ENCODE assay signal across 1 cellular context in the genomic region with DNA sequence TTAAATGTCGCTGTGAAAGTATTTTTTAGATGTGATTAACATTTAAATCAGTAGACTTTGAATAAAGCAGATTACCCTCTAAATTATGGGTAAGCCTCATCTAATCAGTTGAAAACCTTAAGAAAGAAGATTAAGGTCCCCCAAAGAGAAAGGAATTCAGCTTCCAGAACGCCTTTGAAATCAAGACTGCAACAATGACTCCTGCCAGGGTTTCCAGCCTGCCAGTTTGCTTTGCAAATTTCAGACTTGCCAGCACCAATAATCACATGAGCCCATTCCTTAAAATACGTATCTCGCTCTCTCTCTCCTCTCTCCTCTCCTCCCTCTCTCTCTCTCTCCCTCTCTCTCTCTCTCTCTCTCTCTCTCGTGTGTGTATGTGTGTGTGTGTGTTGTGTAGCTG.
TF ChIP-seq lines count a peak whose summit lies in the region.

No MANE protein-coding gene starts in this region.

TF ChIP-seq in H1, 55 proteins besides CTCF, POLR2A, EP300 and RAD21:
- TF ChIP-seq JUND (IDR thresholded peaks at IDR 0.05; ENCODE audit: low read length) (peak; percentile 65; the same call in 1 of the 2 replicates), CBX8 (IDR thresholded peaks at IDR 0.05; ENCODE audit: borderline replicate concordance, low read depth, low read length) (no peak)
